In genomic region chr2:7929276-7929675, GRCh38 we compare ENCODE assay signal across 21 cellular contexts.
"Had no signal": no experiment of that assay in that cellular context is flagged by ENCODE, and none has a peak within 500 bp of the region (broad histone marks: within the 10 kb centered on the region; RNA-seq: fewer than 3 reads in every experiment).

No MANE protein-coding gene starts in this region.

- H3K4me3 Mint-ChIP-seq: activated CD4-positive, alpha-beta memory T cell treated with anti-CD3 and anti-CD28 coated beads for 36 hours; activated CD4-positive, alpha-beta T cell treated with anti-CD3 and anti-CD28 coated beads, Interleukin-2, amount 10 ng/mL, durations not matched to agents 7 days and 5 days; activated naive CD4-positive, alpha-beta T cell treated with anti-CD3 and anti-CD28 coated beads for 36 hours; activated naive CD8-positive, alpha-beta T cell; activated T-cell treated with anti-CD3 and anti-CD28 coated beads, Interleukin-2, amount 50 U/mL, for 4 hours; brain; central memory CD8-positive, alpha-beta T cell; T-helper 1 cell treated with Interleukin-12 subunit alpha and Interleukin-12 subunit beta and Interleukin-4 antibody, amounts not matched to agents 30 μg/mL and 1 μg/mL, for 36 hours; WTC11 had no signal

- H3K36me3 ChIP-seq: Peyer's patch had no signal

- H3K4me1 ChIP-seq: Peyer's patch had no signal

- H3K9me3 Mint-ChIP-seq: activated T-cell treated with anti-CD3 and anti-CD28 coated beads, Interleukin-2, amount 50 U/mL, for 4 hours; brain; central memory CD8-positive, alpha-beta T cell; WTC11 had no signal

- H3K9me3 ChIP-seq: Peyer's patch had no signal

- H3K27ac ChIP-seq: Peyer's patch had no signal

- H3K27ac Mint-ChIP-seq: activated CD4-positive, alpha-beta T cell treated with anti-CD3 and anti-CD28 coated beads, Interleukin-2, amount 10 ng/mL, durations not matched to agents 7 days and 5 days; activated naive CD4-positive, alpha-beta T cell treated with anti-CD3 and anti-CD28 coated beads for 36 hours; activated naive CD8-positive, alpha-beta T cell; T-helper 1 cell treated with Interleukin-12 subunit alpha and Interleukin-12 subunit beta and Interleukin-4 antibody, amounts not matched to agents 30 μg/mL and 1 μg/mL, for 36 hours; WTC11 had no signal

- H3K27me3 Mint-ChIP-seq: activated CD4-positive, alpha-beta T cell treated with anti-CD3 and anti-CD28 coated beads, Interleukin-2, amount 10 ng/mL, durations not matched to agents 7 days and 5 days; activated naive CD8-positive, alpha-beta T cell had no signal

- DNase-seq: activated CD4-positive, alpha-beta memory T cell treated with anti-CD3 and anti-CD28 coated beads for 36 hours; activated CD4-positive, alpha-beta T cell treated with anti-CD3 and anti-CD28 coated beads, Interleukin-2, amount 10 ng/mL, durations not matched to agents 7 days and 5 days; activated CD4-positive, CD25-positive, alpha-beta regulatory T cell treated with anti-CD3 and anti-CD28 coated beads, Interleukin-2, amount 50 U/mL, for 72 hours; activated CD8-positive, alpha-beta memory T cell treated with anti-CD3 and anti-CD28 coated beads for 24 hours; activated gamma-delta T cell; activated naive CD4-positive, alpha-beta T cell treated with anti-CD3 and anti-CD28 coated beads for 36 hours; activated T-cell treated with anti-CD3 and anti-CD28 coated beads, Interleukin-2, amount 50 U/mL, for 4 hours; amygdala; Karpas-422; NCI-H1105 treated with DMSO at 0.1 percent for 48 hours; NCI-H1436 treated with DMSO at 0.1 percent for 48 hours; NCI-H1930; NCI-H526; Peyer's patch; SHP77 treated with DMSO at 0.1 percent for 48 hours had no signal

- H3K36me3 Mint-ChIP-seq: activated naive CD8-positive, alpha-beta T cell; brain; WTC11 had no signal

- ATAC-seq: activated T-cell treated with anti-CD3 and anti-CD28 coated beads, Interleukin-2, amount 50 U/mL, for 4 hours; K562; WTC11 had no signal

- H3K4me3 ChIP-seq: K562, Peyer's patch had no signal

- H3K27me3 ChIP-seq: Peyer's patch had no signal
